ENCODE assay signal across 25 cellular contexts in the genomic region with DNA sequence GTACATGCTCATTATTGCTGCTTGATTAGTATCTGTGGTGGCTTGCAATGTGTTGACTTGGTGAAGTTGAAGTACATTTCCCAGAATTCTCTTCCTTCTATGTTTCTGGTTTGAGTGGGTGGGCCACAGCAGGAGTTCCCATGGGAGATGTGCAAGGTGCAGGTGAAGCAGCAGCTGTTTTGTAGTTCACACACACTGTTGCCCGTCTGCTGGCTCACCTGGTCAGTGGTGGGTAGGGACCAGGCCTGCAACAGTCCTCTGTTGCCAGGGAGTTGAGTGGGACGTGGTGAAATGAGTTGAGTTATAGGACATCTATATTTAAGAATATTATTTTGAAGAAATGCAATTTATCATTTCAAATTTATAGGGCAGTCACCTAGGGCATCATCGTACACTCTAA.
"Had no signal": no experiment of that assay in that cellular context is flagged by ENCODE, and none has a peak within 500 bp of the region (broad histone marks: within the 10 kb centered on the region; RNA-seq: fewer than 3 reads in every experiment).

No MANE protein-coding gene starts in this region.

- H3K9me3 ChIP-seq: SJSA1 had no signal

- H3K4me3 ChIP-seq: SJSA1, SK-N-MC had no signal

- FAIRE-seq: HTR-8/SVneo, RCC 7860 had no signal

- H3K27me3 ChIP-seq: SJSA1 had no signal

- H3K36me3 ChIP-seq: SJSA1 had no signal

- DNase-seq: Kasumi-1; KBM-7; NCI-H1092; NCI-H1105 treated with DMSO at 0.1 percent for 48 hours; NCI-H1417 treated with DMSO at 0.1 percent for 48 hours; NCI-H146; NCI-H1694 treated with DMSO at 0.1 percent for 48 hours; NCI-H1930; NCI-H2081 treated with DMSO at 0.1 percent for 48 hours; NCI-H2171; NCI-H226; NCI-H446; NCI-H510A; NCI-H524 treated with DMSO at 0.1 percent for 48 hours; NCI-H69; NCI-H774; NK-92 treated with Interleukin-12 subunit alpha and Interleukin-12 subunit beta, amount 100 ng/mL, for 24 hours; Right ventricle myocardium superior; RPMI8226; SIG-M5 had no signal

- H3K27ac ChIP-seq: HL-60, SJSA1, SK-N-MC had no signal
